In the genomic region with DNA sequence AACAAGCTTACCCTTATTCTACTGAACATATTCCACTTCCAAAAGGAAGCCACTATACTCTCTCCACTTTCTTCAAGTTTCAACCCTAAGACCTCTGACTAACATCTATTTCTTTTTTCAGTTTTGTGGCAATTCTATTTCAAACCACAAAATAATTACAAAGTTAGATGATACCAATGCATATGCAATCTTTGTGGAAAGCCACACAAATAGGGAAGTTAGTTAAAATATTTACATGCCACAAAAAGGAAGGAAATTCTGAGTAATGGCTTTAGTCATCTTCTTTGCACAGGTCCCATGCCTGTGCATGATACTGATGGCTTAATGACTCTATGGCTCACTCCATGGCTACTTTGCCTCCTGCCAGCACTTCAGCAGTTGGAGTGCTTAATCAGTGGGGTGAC, we compare ENCODE assay signal across 8 cellular contexts. TPM values are rescaled to one million over a fixed set of nuclear protein-coding genes. Genes with fewer than 3 reads are reported as not detected.
DNase-seq lines count a peak whose midpoint lies in the region; ATAC-seq lines count a peak whose summit lies in the region.

No MANE protein-coding gene starts in this region.

- H3K9me3 ChIP-seq in CD4-positive, CD25-positive, alpha-beta regulatory T cell (ENCODE audit: control insufficient read depth in 2 of 2, low read length in 2 of 2), result no peaks in the 10 kb centered on the region

- H3K27me3 Mint-ChIP-seq in CD4-positive, CD25-positive, alpha-beta regulatory T cell, result peaks cover 4% of the 10 kb centered on the region
- peaks cover 9% of the 10 kb centered on the region for H3K27me3 Mint-ChIP-seq in activated T-helper 17 cell treated with anti-CD3 and anti-CD28 coated beads, Interleukin-2, amount 50 U/mL, for 72 hours

- H3K27ac Mint-ChIP-seq in CD4-positive, CD25-positive, alpha-beta regulatory T cell, result no peak overlapping the region
- peak overlapping the region; percentile 54 for H3K27ac Mint-ChIP-seq in activated T-helper 17 cell treated with anti-CD3 and anti-CD28 coated beads, Interleukin-2, amount 50 U/mL, for 72 hours

- no peak for DNase-seq in CD4-positive, CD25-positive, alpha-beta regulatory T cell
- DNase-seq in NCI-H2029 treated with DMSO at 0.1 percent for 48 hours (lab: John Stamatoyannopoulos, UW) (no peak), activated gamma-delta T cell treated with Interleukin-2 at 50 U/mL for 16 hours (no peak), epidermal melanocyte (ENCODE audit: insufficient read length, low spot score) (no peak), NCI-H2081 (lab: John Stamatoyannopoulos, UW) (no peak)

- no peak overlapping the region for H3K4me3 Mint-ChIP-seq in CD4-positive, CD25-positive, alpha-beta regulatory T cell
- peak overlapping the region; percentile 2 for H3K4me3 Mint-ChIP-seq in activated T-helper 17 cell treated with anti-CD3 and anti-CD28 coated beads, Interleukin-2, amount 50 U/mL, for 72 hours

- peaks cover 0 to 4% (median 0%) of the 10 kb centered on the region in 7 donors for H3K9me3 Mint-ChIP-seq in CD4-positive, CD25-positive, alpha-beta regulatory T cell
- peaks cover 4% of the 10 kb centered on the region for H3K9me3 Mint-ChIP-seq in activated T-helper 17 cell treated with anti-CD3 and anti-CD28 coated beads, Interleukin-2, amount 50 U/mL, for 72 hours

- no peaks in the 10 kb centered on the region for H3K27me3 ChIP-seq in CD4-positive, CD25-positive, alpha-beta regulatory T cell (ENCODE audit: control insufficient read depth, insufficient read depth, low read length)

- H3K4me1 ChIP-seq in CD4-positive, CD25-positive, alpha-beta regulatory T cell (ENCODE audit: control insufficient read depth, insufficient read depth, low read length, poor library complexity, severe bottlenecking), result no peaks in the 10 kb centered on the region

- ATAC-seq in CD4-positive, CD25-positive, alpha-beta regulatory T cell (ENCODE audit: low read depth in 2 of 2), result peak; percentile 65 to 69
- peak; percentile 95 for ATAC-seq in GM19452 (IDR thresholded peaks at IDR 0.05; ENCODE audit: unreplicated experiment)
- ATAC-seq in HG03520 (IDR thresholded peaks at IDR 0.05; ENCODE audit: unreplicated experiment), result peak; percentile 73
- ATAC-seq in activated T-helper 17 cell treated with anti-CD3 and anti-CD28 coated beads, Interleukin-2, amount 50 U/mL, for 72 hours (replicated peaks), result peak; percentile 94

- H3K36me3 ChIP-seq in CD4-positive, CD25-positive, alpha-beta regulatory T cell (ENCODE audit: control insufficient read depth, insufficient read depth, low read length), result no peaks in the 10 kb centered on the region

- no peaks in the 10 kb centered on the region for H3K4me1 Mint-ChIP-seq in CD4-positive, CD25-positive, alpha-beta regulatory T cell
- H3K4me1 Mint-ChIP-seq in activated T-helper 17 cell treated with anti-CD3 and anti-CD28 coated beads, Interleukin-2, amount 50 U/mL, for 72 hours, result peaks cover 10% of the 10 kb centered on the region

- H3K27ac ChIP-seq in CD4-positive, CD25-positive, alpha-beta regulatory T cell (ENCODE audit: insufficient read depth, low read length, poor library complexity, severe bottlenecking), result no peak overlapping the region

- H3K36me3 Mint-ChIP-seq in CD4-positive, CD25-positive, alpha-beta regulatory T cell, result no peaks in the 10 kb centered on the region
- H3K36me3 Mint-ChIP-seq in activated T-helper 17 cell treated with anti-CD3 and anti-CD28 coated beads, Interleukin-2, amount 50 U/mL, for 72 hours (ENCODE audit: low read depth), result no peaks in the 10 kb centered on the region

- H3K4me3 ChIP-seq in CD4-positive, CD25-positive, alpha-beta regulatory T cell (ENCODE audit: low read depth, low read length), result no peak overlapping the region

RNA-seq across cellular contexts. Expression of gene MCTP2, which starts 57.0 kb away (rescaled TPM):
- 6.4 TPM for total RNA-seq in CD4-positive, CD25-positive, alpha-beta regulatory T cell
- 1 to 10 TPM; 1.1 to 3.2 (median 2.2) TPM for polyA plus RNA-seq in CD4-positive, CD25-positive, alpha-beta regulatory T cell
- total RNA-seq in activated T-helper 17 cell treated with anti-CD3 and anti-CD28 coated beads, Interleukin-2, amount 50 U/mL, for 72 hours, result 10 to 100 TPM; 19.6 to 32.9 TPM
